13 cellular contexts compared by ENCODE assay signal in genomic region chr10:73742454-73742734, GRCh38. TPM values are rescaled to one million over a fixed set of nuclear protein-coding genes. Genes with fewer than 3 reads are reported as not detected.
DNase-seq lines count a peak whose midpoint lies in the region; ATAC-seq lines count a peak whose summit lies in the region.
"Had no signal": no experiment of that assay in that cellular context is flagged by ENCODE, and none has a peak within 500 bp of the region (broad histone marks: within the 10 kb centered on the region; RNA-seq: fewer than 3 reads in every experiment).

No MANE protein-coding gene starts in this region.

- no peaks in the 10 kb centered on the region for H3K27me3 ChIP-seq in CD4-positive, CD25-positive, alpha-beta regulatory T cell (ENCODE audit: control insufficient read depth, insufficient read depth, low read length)
- no peaks in the 10 kb centered on the region for H3K27me3 ChIP-seq in HUES48 (ENCODE audit: control insufficient read depth, insufficient read depth, low read length)
- H3K27me3 ChIP-seq: cardiac muscle cell had no signal

- ATAC-seq in CD4-positive, CD25-positive, alpha-beta regulatory T cell (ENCODE audit: low read depth in 2 of 2), result no peak
- ATAC-seq in activated naive CD8-positive, alpha-beta T cell treated with anti-CD3 and anti-CD28 coated beads, Interleukin-2, amount 10 ng/mL, durations not matched to agents 7 days and 5 days (ENCODE audit: low read depth), result no peak
- ATAC-seq in naive B cell (ENCODE audit: low read depth in 2 of 2), result no peak
- ATAC-seq in GM21786 (IDR thresholded peaks at IDR 0.05; ENCODE audit: unreplicated experiment), result no peak
- ATAC-seq: CD8-positive, alpha-beta T cell had no signal

- POLR2A ChIA-PET in activated naive CD8-positive, alpha-beta T cell treated with anti-CD3 and anti-CD28 coated beads, Interleukin-2, amount 10 ng/mL, durations not matched to agents 7 days and 5 days (lab: Charles Lee), result interaction anchor here (2.2 to 4.7 kb wide), 3 partner anchors 11 to 68 kb away, joined by 7 to 47 read pairs (median 23); a partner anchor contains a TSS

- no peaks in the 10 kb centered on the region for H3K36me3 Mint-ChIP-seq in CD4-positive, CD25-positive, alpha-beta regulatory T cell
- H3K36me3 Mint-ChIP-seq in activated naive CD8-positive, alpha-beta T cell treated with anti-CD3 and anti-CD28 coated beads, Interleukin-2, amount 10 ng/mL, durations not matched to agents 7 days and 5 days, result peaks cover 3% of the 10 kb centered on the region
- H3K36me3 Mint-ChIP-seq in naive B cell, result peaks cover 0 to 7% of the 10 kb centered on the region in 2 donors

- H3K9me3 Mint-ChIP-seq in CD4-positive, CD25-positive, alpha-beta regulatory T cell, result peaks cover 0 to 2% (median 0%) of the 10 kb centered on the region in 7 donors
- H3K9me3 Mint-ChIP-seq in activated naive CD8-positive, alpha-beta T cell treated with anti-CD3 and anti-CD28 coated beads, Interleukin-2, amount 10 ng/mL, durations not matched to agents 7 days and 5 days, result no peaks in the 10 kb centered on the region
- H3K9me3 Mint-ChIP-seq in naive B cell, result no peaks in the 10 kb centered on the region
- H3K9me3 Mint-ChIP-seq: CD8-positive, alpha-beta T cell had no signal

- H3K4me1 ChIP-seq in CD4-positive, CD25-positive, alpha-beta regulatory T cell (ENCODE audit: control insufficient read depth, insufficient read depth, low read length, poor library complexity, severe bottlenecking), result peaks cover 30% of the 10 kb centered on the region
- H3K4me1 ChIP-seq in HUES48 (ENCODE audit: control insufficient read depth, insufficient read depth, low read length), result peaks cover 22% of the 10 kb centered on the region

- DNase-seq in CD4-positive, CD25-positive, alpha-beta regulatory T cell, result no peak
- no peak for DNase-seq in activated naive CD8-positive, alpha-beta T cell treated with anti-CD3 and anti-CD28 coated beads, Interleukin-2, amount 10 ng/mL, durations not matched to agents 7 days and 5 days
- DNase-seq in naive B cell (no peak), ureter (ENCODE audit: low spot score) (no peak), 8988T (no peak), NCI-H82 (lab: John Stamatoyannopoulos, UW) (no peak)
- DNase-seq: CD8-positive, alpha-beta T cell; midbrain; NCI-H510A; stimulated activated CD4-positive, alpha-beta T cell treated with anti-CD3 and anti-CD28 coated beads, Interleukin-4, amount 100 ng/mL, for 4 hours had no signal

- H3K27ac Mint-ChIP-seq in CD4-positive, CD25-positive, alpha-beta regulatory T cell, result peak overlapping the region; percentile 31 to 99 (median 38)
- H3K27ac Mint-ChIP-seq in activated naive CD8-positive, alpha-beta T cell treated with anti-CD3 and anti-CD28 coated beads, Interleukin-2, amount 10 ng/mL, durations not matched to agents 7 days and 5 days, result no peak overlapping the region
- H3K27ac Mint-ChIP-seq in naive B cell, result peak overlapping the region in 1 of 6 donors; percentile 100

- H3K9me3 ChIP-seq in CD4-positive, CD25-positive, alpha-beta regulatory T cell (ENCODE audit: control insufficient read depth in 2 of 2, low read length in 2 of 2), result no peaks in the 10 kb centered on the region
- H3K9me3 ChIP-seq in HUES48 (ENCODE audit: control insufficient read depth, insufficient read depth, low read length), result no peaks in the 10 kb centered on the region

- H3K4me3 ChIP-seq in CD4-positive, CD25-positive, alpha-beta regulatory T cell (ENCODE audit: low read depth, low read length), result no peak overlapping the region
- H3K4me3 ChIP-seq in HUES48 (ENCODE audit: low read depth, low read length), result 0 out of 2 replicates have a peak overlapping the region, but pooled peaks have one; percentile 2

- H3K27me3 Mint-ChIP-seq in CD4-positive, CD25-positive, alpha-beta regulatory T cell, result no peaks in the 10 kb centered on the region
- no peaks in the 10 kb centered on the region for H3K27me3 Mint-ChIP-seq in activated naive CD8-positive, alpha-beta T cell treated with anti-CD3 and anti-CD28 coated beads, Interleukin-2, amount 10 ng/mL, durations not matched to agents 7 days and 5 days
- no peaks in the 10 kb centered on the region for H3K27me3 Mint-ChIP-seq in naive B cell

- peaks cover 8% of the 10 kb centered on the region for H3K36me3 ChIP-seq in CD4-positive, CD25-positive, alpha-beta regulatory T cell (ENCODE audit: control insufficient read depth, insufficient read depth, low read length)
- H3K36me3 ChIP-seq in HUES48 (ENCODE audit: control insufficient read depth, insufficient read depth, low read length), result peaks cover 10% of the 10 kb centered on the region
- H3K36me3 ChIP-seq: cardiac muscle cell had no signal

- H3K4me1 Mint-ChIP-seq in CD4-positive, CD25-positive, alpha-beta regulatory T cell, result peaks cover 7 to 37% (median 26%) of the 10 kb centered on the region in 4 donors
- peaks cover 19% of the 10 kb centered on the region for H3K4me1 Mint-ChIP-seq in activated naive CD8-positive, alpha-beta T cell treated with anti-CD3 and anti-CD28 coated beads, Interleukin-2, amount 10 ng/mL, durations not matched to agents 7 days and 5 days
- H3K4me1 Mint-ChIP-seq in naive B cell, result peaks cover 23 to 35% (median 32%) of the 10 kb centered on the region in 3 donors

- no peak overlapping the region for H3K27ac ChIP-seq in CD4-positive, CD25-positive, alpha-beta regulatory T cell (ENCODE audit: insufficient read depth, low read length, poor library complexity, severe bottlenecking)
- H3K27ac ChIP-seq in HUES48 (ENCODE audit: low read depth, low read length), result peak overlapping the region; percentile 93

- H3K9ac ChIP-seq in HUES48 (ENCODE audit: low read depth, low read length), result 0 out of 2 replicates have a peak overlapping the region, but pooled peaks have one; percentile 2

- H3K4me3 Mint-ChIP-seq in CD4-positive, CD25-positive, alpha-beta regulatory T cell, result peak overlapping the region in 3 of 4 donors; percentile 96 to 100 (median 100)
- H3K4me3 Mint-ChIP-seq in activated naive CD8-positive, alpha-beta T cell treated with anti-CD3 and anti-CD28 coated beads, Interleukin-2, amount 10 ng/mL, durations not matched to agents 7 days and 5 days, result peak overlapping the region; percentile 98
- H3K4me3 Mint-ChIP-seq in naive B cell, result peak overlapping the region in 5 of 8 donors; percentile 44 to 100 (median 66)

RNA-seq across cellular contexts. Expression of gene SEC24C, which starts 1.8 kb away (rescaled TPM):
- 78.2 TPM for total RNA-seq in CD4-positive, CD25-positive, alpha-beta regulatory T cell
- polyA plus RNA-seq in CD4-positive, CD25-positive, alpha-beta regulatory T cell, result 10 to 100 TPM; 30.2 to 39.3 (median 36.9) TPM
- 10 to 100 TPM; 96.3 to 96.7 TPM for total RNA-seq in activated naive CD8-positive, alpha-beta T cell treated with anti-CD3 and anti-CD28 coated beads, Interleukin-2, amount 10 ng/mL, durations not matched to agents 7 days and 5 days
- polyA plus RNA-seq in naive B cell (ENCODE audit: low read depth in 6 of 6), result 10 to 100 TPM; 20.3 to 39.4 (median 28.2) TPM
- 87.5 TPM for total RNA-seq in ureter

RNA-seq across cellular contexts. Expression of gene CHCHD1, which starts 39.5 kb away (rescaled TPM):
- total RNA-seq in CD4-positive, CD25-positive, alpha-beta regulatory T cell, result 6.3 TPM
- 10 to 100 TPM; 63.6 to 79.3 (median 70.0) TPM for polyA plus RNA-seq in CD4-positive, CD25-positive, alpha-beta regulatory T cell
- 10 to 100 TPM; 23.0 to 24.8 TPM for total RNA-seq in activated naive CD8-positive, alpha-beta T cell treated with anti-CD3 and anti-CD28 coated beads, Interleukin-2, amount 10 ng/mL, durations not matched to agents 7 days and 5 days
- polyA plus RNA-seq in naive B cell (ENCODE audit: low read depth in 6 of 6), result 10 to 100 TPM; 17.6 to 54.5 (median 39.6) TPM
- total RNA-seq in ureter, result 14.9 TPM

RNA-seq across cellular contexts. Expression of gene ZSWIM8, which starts 43.0 kb away (rescaled TPM):
- total RNA-seq in CD4-positive, CD25-positive, alpha-beta regulatory T cell, result 95.5 TPM
- 10 to 100 TPM in 3 of 4 donors, 1 to 10 TPM in 1; 6.0 to 14.9 (median 11.8) TPM for polyA plus RNA-seq in CD4-positive, CD25-positive, alpha-beta regulatory T cell
- total RNA-seq in activated naive CD8-positive, alpha-beta T cell treated with anti-CD3 and anti-CD28 coated beads, Interleukin-2, amount 10 ng/mL, durations not matched to agents 7 days and 5 days, result 10 to 100 TPM; 93.4 to 95.2 TPM
- polyA plus RNA-seq in naive B cell (ENCODE audit: low read depth in 6 of 6), result 10 to 100 TPM in 5 of 6 donors, 1 to 10 TPM in 1; 4.3 to 21.7 (median 15.8) TPM
- 129 TPM for total RNA-seq in ureter

RNA-seq across cellular contexts. Expression of gene AGAP5, which starts 44.5 kb away (rescaled TPM):
- 9.8 TPM for total RNA-seq in CD4-positive, CD25-positive, alpha-beta regulatory T cell
- polyA plus RNA-seq in CD4-positive, CD25-positive, alpha-beta regulatory T cell, result under 1 TPM in 2 of 4 donors, not detected in 2; 0.07 to 0.18 TPM
- 10 to 100 TPM; 10.2 to 11.3 TPM for total RNA-seq in activated naive CD8-positive, alpha-beta T cell treated with anti-CD3 and anti-CD28 coated beads, Interleukin-2, amount 10 ng/mL, durations not matched to agents 7 days and 5 days
- under 1 TPM in 1 of 6 donors, not detected in 5; 0.35 TPM for polyA plus RNA-seq in naive B cell (ENCODE audit: low read depth in 6 of 6)
- 17.7 TPM for total RNA-seq in ureter
